ENCODE assay signal across 8 cellular contexts in genomic region chrX:131827935-131828334, GRCh38.
A peak's percentile ranks its signal among the peaks of the same experiment; 100 is the strongest.
DNase-seq lines count a peak whose midpoint lies in the region; ATAC-seq and TF ChIP-seq lines count a peak whose summit lies in the region.

No MANE protein-coding gene starts in this region.

- peak overlapping the region; percentile 75 for H3K27ac Mint-ChIP-seq in T-helper 1 cell treated with Interleukin-12 subunit alpha and Interleukin-12 subunit beta and Interleukin-4 antibody, amounts not matched to agents 30 μg/mL and 1 μg/mL, for 36 hours
- no peak overlapping the region for H3K27ac Mint-ChIP-seq in type B pancreatic cell

- peaks cover 26% of the 10 kb centered on the region for H3K4me1 Mint-ChIP-seq in T-helper 1 cell treated with Interleukin-12 subunit alpha and Interleukin-12 subunit beta and Interleukin-4 antibody, amounts not matched to agents 30 μg/mL and 1 μg/mL, for 36 hours (ENCODE audit: low read depth)
- peaks cover 5% of the 10 kb centered on the region for H3K4me1 Mint-ChIP-seq in type B pancreatic cell (ENCODE audit: unreplicated experiment)

- H3K27me3 Mint-ChIP-seq in T-helper 1 cell treated with Interleukin-12 subunit alpha and Interleukin-12 subunit beta and Interleukin-4 antibody, amounts not matched to agents 30 μg/mL and 1 μg/mL, for 36 hours (ENCODE audit: low read depth): no peaks in the 10 kb centered on the region
- no peaks in the 10 kb centered on the region for H3K27me3 Mint-ChIP-seq in type B pancreatic cell

- peaks cover 3% of the 10 kb centered on the region for H3K36me3 Mint-ChIP-seq in T-helper 1 cell treated with Interleukin-12 subunit alpha and Interleukin-12 subunit beta and Interleukin-4 antibody, amounts not matched to agents 30 μg/mL and 1 μg/mL, for 36 hours (ENCODE audit: low read depth)
- H3K36me3 Mint-ChIP-seq in type B pancreatic cell: no peaks in the 10 kb centered on the region

- no peak overlapping the region for H3K27ac ChIP-seq in foreskin keratinocyte

- no peaks in the 10 kb centered on the region for H3K4me1 ChIP-seq in foreskin keratinocyte

- ATAC-seq in GM21526 (IDR thresholded peaks at IDR 0.05; ENCODE audit: low FRiP score, unreplicated experiment) (peak; percentile 61), foreskin keratinocyte (peak; percentile 18)

- no peaks in the 10 kb centered on the region for H3K9me3 Mint-ChIP-seq in T-helper 1 cell treated with Interleukin-12 subunit alpha and Interleukin-12 subunit beta and Interleukin-4 antibody, amounts not matched to agents 30 μg/mL and 1 μg/mL, for 36 hours
- H3K9me3 Mint-ChIP-seq in type B pancreatic cell: peaks cover 4% of the 10 kb centered on the region

- no peaks in the 10 kb centered on the region for H3K27me3 ChIP-seq in foreskin keratinocyte

- peak; percentile 50 for TF ChIP-seq CTCF in foreskin keratinocyte (conservative IDR thresholded peaks at IDR 0.05)
- peak; percentile 56 for TF ChIP-seq CTCF in type B pancreatic cell (conservative IDR thresholded peaks at IDR 0.05)

- H3K4me3 Mint-ChIP-seq in T-helper 1 cell treated with Interleukin-12 subunit alpha and Interleukin-12 subunit beta and Interleukin-4 antibody, amounts not matched to agents 30 μg/mL and 1 μg/mL, for 36 hours: peak overlapping the region; percentile 77
- peak overlapping the region; percentile 25 for H3K4me3 Mint-ChIP-seq in type B pancreatic cell

- DNase-seq in DMS53 (lab: John Stamatoyannopoulos, UW): peak; percentile 62
- no peak for DNase-seq in DMS53 treated with DMSO at 0.1 percent for 48 hours (lab: John Stamatoyannopoulos, UW; ENCODE audit: unreplicated experiment)
- peak; percentile 17 for DNase-seq in HS-27A (ENCODE audit: low read depth)
- no peak for DNase-seq in foreskin keratinocyte
- no peak for DNase-seq in type B pancreatic cell (ENCODE audit: extremely low spot score, unreplicated experiment)
- no peak for DNase-seq in NCI-H446 treated with DMSO at 0.1 percent for 48 hours (lab: John Stamatoyannopoulos, UW)

Comparison
In these comparisons a context has a peak if more than half of its experiments do, and no peak if none do; other contexts are left out.
1. DNase-seq: peak in DMS53 (single experiment) and HS-27A (single experiment); none in DMS53 treated with DMSO at 0.1 percent for 48 hours (single experiment), foreskin keratinocyte (0 of 2), type B pancreatic cell (single experiment) and NCI-H446 treated with DMSO at 0.1 percent for 48 hours (single experiment).